1 cellular context compared by ENCODE assay signal in genomic region chr22:31753634-31754471, GRCh38.
TF ChIP-seq lines count a peak whose summit lies in the region.

DEPDC5 (plus strand) TSS chr22:31754019; CDS start chr22:31754922, 903 bp downstream.

TF ChIP-seq in HepG2, 621 proteins besides CTCF, POLR2A, EP300 and RAD21 (continued from another document and continues in another):
- TF ChIP-seq, protein P1, sequence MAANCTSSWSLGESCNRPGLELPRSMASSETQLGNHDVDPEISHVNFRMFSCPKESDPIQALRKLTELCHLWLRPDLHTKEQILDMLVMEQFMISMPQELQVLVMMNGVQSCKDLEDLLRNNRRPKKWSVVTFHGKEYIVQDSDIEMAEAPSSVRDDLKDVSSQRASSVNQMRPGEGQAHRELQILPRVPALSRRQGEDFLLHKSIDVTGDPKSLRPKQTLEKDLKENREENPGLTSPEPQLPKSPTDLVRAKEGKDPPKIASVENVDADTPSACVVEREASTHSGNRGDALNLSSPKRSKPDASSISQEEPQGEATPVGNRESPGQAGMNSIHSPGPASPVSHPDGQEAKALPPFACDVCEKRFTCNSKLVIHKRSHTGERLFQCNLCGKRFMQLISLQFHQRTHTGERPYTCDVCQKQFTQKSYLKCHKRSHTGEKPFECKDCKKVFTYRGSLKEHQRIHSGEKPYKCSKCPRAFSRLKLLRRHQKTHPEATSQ (CRISPR knock-in tag; IDR thresholded peaks at IDR 0.05; ENCODE audit: borderline replicate concordance): no peak; the same call in 1 of the 2 replicates
- TF ChIP-seq, protein P2, sequence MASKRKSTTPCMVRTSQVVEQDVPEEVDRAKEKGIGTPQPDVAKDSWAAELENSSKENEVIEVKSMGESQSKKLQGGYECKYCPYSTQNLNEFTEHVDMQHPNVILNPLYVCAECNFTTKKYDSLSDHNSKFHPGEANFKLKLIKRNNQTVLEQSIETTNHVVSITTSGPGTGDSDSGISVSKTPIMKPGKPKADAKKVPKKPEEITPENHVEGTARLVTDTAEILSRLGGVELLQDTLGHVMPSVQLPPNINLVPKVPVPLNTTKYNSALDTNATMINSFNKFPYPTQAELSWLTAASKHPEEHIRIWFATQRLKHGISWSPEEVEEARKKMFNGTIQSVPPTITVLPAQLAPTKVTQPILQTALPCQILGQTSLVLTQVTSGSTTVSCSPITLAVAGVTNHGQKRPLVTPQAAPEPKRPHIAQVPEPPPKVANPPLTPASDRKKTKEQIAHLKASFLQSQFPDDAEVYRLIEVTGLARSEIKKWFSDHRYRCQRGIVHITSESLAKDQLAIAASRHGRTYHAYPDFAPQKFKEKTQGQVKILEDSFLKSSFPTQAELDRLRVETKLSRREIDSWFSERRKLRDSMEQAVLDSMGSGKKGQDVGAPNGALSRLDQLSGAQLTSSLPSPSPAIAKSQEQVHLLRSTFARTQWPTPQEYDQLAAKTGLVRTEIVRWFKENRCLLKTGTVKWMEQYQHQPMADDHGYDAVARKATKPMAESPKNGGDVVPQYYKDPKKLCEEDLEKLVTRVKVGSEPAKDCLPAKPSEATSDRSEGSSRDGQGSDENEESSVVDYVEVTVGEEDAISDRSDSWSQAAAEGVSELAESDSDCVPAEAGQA (IDR thresholded peaks at IDR 0.05; ENCODE audit: low read depth): no peak
- TF ChIP-seq, protein P2 (CRISPR knock-in tag; IDR thresholded peaks at IDR 0.05; ENCODE audit: borderline replicate concordance): no peak
- TF ChIP-seq FOXK1 (CRISPR knock-in tag; IDR thresholded peaks at IDR 0.05; ENCODE audit: borderline replicate concordance, low read depth) (no peak), TBP (CRISPR knock-in tag; IDR thresholded peaks at IDR 0.05) (no peak), ESRRA (CRISPR knock-in tag; IDR thresholded peaks at IDR 0.05; ENCODE audit: low read depth) (peak; percentile 63; the same call in 1 of the 2 replicates), GTF2F1 (IDR thresholded peaks at IDR 0.05; ENCODE audit: low read length) (0 out of 2 replicates have a peak, but pooled peaks have one; percentile 68), MTERF4 (CRISPR knock-in tag; IDR thresholded peaks at IDR 0.05) (no peak; the same call in none of the 2 replicates), ZBTB7B (CRISPR knock-in tag; IDR thresholded peaks at IDR 0.05) (no peak), MBD4 (IDR thresholded peaks at IDR 0.05; ENCODE audit: borderline replicate concordance, low read length) (no peak), PAF1 (CRISPR knock-in tag; IDR thresholded peaks at IDR 0.05) (no peak), KLF12 (CRISPR knock-in tag; IDR thresholded peaks at IDR 0.05; ENCODE audit: borderline replicate concordance) (peak; percentile 86; the same call in 1 of the 2 replicates), SOX13 (IDR thresholded peaks at IDR 0.05) (no peak), SOX13 (CRISPR knock-in tag; conservative IDR thresholded peaks at IDR 0.05 in 1 of 2, IDR thresholded peaks at IDR 0.05 in 1 of 2) (peak in 1 of 2 experiments; percentile 24; a peak in 1 of 4 replicates), EEA1 (CRISPR knock-in tag; IDR thresholded peaks at IDR 0.05; ENCODE audit: borderline replicate concordance) (peak; percentile 52; the same call in 1 of the 2 replicates), REXO4 (CRISPR knock-in tag; IDR thresholded peaks at IDR 0.05; ENCODE audit: borderline replicate concordance) (no peak), MTA1 (CRISPR knock-in tag; IDR thresholded peaks at IDR 0.05; ENCODE audit: borderline replicate concordance) (no peak), TBX3 (IDR thresholded peaks at IDR 0.05; ENCODE audit: borderline replicate concordance) (no peak), NFRKB (IDR thresholded peaks at IDR 0.05) (no peak), ZFP82 (CRISPR knock-in tag; IDR thresholded peaks at IDR 0.05; ENCODE audit: borderline replicate concordance) (peak; percentile 90; the same call in 1 of the 2 replicates), ZNF546 (CRISPR knock-in tag; conservative IDR thresholded peaks at IDR 0.05) (no peak; the same call in 1 of the 2 replicates), ZNF138 (CRISPR knock-in tag; IDR thresholded peaks at IDR 0.05; ENCODE audit: low read depth) (no peak), ZNF782 (CRISPR knock-in tag; IDR thresholded peaks at IDR 0.05; ENCODE audit: borderline replicate concordance) (no peak; the same call in 1 of the 2 replicates), STAG1 (CRISPR knock-in tag; IDR thresholded peaks at IDR 0.05) (no peak), SAP130 (CRISPR knock-in tag; IDR thresholded peaks at IDR 0.05; ENCODE audit: low read depth) (peak; percentile 94), ZNF24 (IDR thresholded peaks at IDR 0.05) (no peak), SP5 (CRISPR knock-in tag; IDR thresholded peaks at IDR 0.05; ENCODE audit: borderline replicate concordance, low read depth) (peak; percentile 93), ZNF563 (CRISPR knock-in tag; IDR thresholded peaks at IDR 0.05) (no peak), TP53 (CRISPR knock-in tag; conservative IDR thresholded peaks at IDR 0.05) (no peak), PAWR (CRISPR knock-in tag; IDR thresholded peaks at IDR 0.05; ENCODE audit: borderline replicate concordance) (no peak), FLYWCH1 (CRISPR knock-in tag; IDR thresholded peaks at IDR 0.05) (no peak), CBX5 (CRISPR knock-in tag; IDR thresholded peaks at IDR 0.05; ENCODE audit: borderline replicate concordance) (no peak), ZNF709 (CRISPR knock-in tag; IDR thresholded peaks at IDR 0.05) (peak; percentile 93; the same call in 1 of the 2 replicates), IKZF4 (CRISPR knock-in tag; IDR thresholded peaks at IDR 0.05; ENCODE audit: borderline replicate concordance, low read depth, not compliant biosample characterization) (peak; percentile 40), NKX3-1 (CRISPR knock-in tag; IDR thresholded peaks at IDR 0.05) (peak; percentile 69; the same call in 1 of the 2 replicates), ZFP36 (IDR thresholded peaks at IDR 0.05; ENCODE audit: borderline replicate concordance, low read depth, low read length, partially characterized antibody) (peak; percentile 75)
- TF ChIP-seq, protein P3, sequence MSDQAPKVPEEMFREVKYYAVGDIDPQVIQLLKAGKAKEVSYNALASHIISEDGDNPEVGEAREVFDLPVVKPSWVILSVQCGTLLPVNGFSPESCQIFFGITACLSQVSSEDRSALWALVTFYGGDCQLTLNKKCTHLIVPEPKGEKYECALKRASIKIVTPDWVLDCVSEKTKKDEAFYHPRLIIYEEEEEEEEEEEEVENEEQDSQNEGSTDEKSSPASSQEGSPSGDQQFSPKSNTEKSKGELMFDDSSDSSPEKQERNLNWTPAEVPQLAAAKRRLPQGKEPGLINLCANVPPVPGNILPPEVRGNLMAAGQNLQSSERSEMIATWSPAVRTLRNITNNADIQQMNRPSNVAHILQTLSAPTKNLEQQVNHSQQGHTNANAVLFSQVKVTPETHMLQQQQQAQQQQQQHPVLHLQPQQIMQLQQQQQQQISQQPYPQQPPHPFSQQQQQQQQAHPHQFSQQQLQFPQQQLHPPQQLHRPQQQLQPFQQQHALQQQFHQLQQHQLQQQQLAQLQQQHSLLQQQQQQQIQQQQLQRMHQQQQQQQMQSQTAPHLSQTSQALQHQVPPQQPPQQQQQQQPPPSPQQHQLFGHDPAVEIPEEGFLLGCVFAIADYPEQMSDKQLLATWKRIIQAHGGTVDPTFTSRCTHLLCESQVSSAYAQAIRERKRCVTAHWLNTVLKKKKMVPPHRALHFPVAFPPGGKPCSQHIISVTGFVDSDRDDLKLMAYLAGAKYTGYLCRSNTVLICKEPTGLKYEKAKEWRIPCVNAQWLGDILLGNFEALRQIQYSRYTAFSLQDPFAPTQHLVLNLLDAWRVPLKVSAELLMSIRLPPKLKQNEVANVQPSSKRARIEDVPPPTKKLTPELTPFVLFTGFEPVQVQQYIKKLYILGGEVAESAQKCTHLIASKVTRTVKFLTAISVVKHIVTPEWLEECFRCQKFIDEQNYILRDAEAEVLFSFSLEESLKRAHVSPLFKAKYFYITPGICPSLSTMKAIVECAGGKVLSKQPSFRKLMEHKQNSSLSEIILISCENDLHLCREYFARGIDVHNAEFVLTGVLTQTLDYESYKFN (CRISPR knock-in tag; conservative IDR thresholded peaks at IDR 0.05): peak; percentile 40
- TF ChIP-seq, protein P4, sequence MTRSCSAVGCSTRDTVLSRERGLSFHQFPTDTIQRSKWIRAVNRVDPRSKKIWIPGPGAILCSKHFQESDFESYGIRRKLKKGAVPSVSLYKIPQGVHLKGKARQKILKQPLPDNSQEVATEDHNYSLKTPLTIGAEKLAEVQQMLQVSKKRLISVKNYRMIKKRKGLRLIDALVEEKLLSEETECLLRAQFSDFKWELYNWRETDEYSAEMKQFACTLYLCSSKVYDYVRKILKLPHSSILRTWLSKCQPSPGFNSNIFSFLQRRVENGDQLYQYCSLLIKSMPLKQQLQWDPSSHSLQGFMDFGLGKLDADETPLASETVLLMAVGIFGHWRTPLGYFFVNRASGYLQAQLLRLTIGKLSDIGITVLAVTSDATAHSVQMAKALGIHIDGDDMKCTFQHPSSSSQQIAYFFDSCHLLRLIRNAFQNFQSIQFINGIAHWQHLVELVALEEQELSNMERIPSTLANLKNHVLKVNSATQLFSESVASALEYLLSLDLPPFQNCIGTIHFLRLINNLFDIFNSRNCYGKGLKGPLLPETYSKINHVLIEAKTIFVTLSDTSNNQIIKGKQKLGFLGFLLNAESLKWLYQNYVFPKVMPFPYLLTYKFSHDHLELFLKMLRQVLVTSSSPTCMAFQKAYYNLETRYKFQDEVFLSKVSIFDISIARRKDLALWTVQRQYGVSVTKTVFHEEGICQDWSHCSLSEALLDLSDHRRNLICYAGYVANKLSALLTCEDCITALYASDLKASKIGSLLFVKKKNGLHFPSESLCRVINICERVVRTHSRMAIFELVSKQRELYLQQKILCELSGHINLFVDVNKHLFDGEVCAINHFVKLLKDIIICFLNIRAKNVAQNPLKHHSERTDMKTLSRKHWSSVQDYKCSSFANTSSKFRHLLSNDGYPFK (CRISPR knock-in tag; IDR thresholded peaks at IDR 0.05; ENCODE audit: borderline replicate concordance): no peak
- TF ChIP-seq, protein P5, sequence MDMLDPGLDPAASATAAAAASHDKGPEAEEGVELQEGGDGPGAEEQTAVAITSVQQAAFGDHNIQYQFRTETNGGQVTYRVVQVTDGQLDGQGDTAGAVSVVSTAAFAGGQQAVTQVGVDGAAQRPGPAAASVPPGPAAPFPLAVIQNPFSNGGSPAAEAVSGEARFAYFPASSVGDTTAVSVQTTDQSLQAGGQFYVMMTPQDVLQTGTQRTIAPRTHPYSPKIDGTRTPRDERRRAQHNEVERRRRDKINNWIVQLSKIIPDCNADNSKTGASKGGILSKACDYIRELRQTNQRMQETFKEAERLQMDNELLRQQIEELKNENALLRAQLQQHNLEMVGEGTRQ (IDR thresholded peaks at IDR 0.05; ENCODE audit: low read depth, low read length): no peak
- TF ChIP-seq, protein P5 (CRISPR knock-in tag; IDR thresholded peaks at IDR 0.05; ENCODE audit: borderline replicate concordance): no peak
- TF ChIP-seq, protein P6, sequence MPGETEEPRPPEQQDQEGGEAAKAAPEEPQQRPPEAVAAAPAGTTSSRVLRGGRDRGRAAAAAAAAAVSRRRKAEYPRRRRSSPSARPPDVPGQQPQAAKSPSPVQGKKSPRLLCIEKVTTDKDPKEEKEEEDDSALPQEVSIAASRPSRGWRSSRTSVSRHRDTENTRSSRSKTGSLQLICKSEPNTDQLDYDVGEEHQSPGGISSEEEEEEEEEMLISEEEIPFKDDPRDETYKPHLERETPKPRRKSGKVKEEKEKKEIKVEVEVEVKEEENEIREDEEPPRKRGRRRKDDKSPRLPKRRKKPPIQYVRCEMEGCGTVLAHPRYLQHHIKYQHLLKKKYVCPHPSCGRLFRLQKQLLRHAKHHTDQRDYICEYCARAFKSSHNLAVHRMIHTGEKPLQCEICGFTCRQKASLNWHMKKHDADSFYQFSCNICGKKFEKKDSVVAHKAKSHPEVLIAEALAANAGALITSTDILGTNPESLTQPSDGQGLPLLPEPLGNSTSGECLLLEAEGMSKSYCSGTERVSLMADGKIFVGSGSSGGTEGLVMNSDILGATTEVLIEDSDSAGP (CRISPR knock-in tag; IDR thresholded peaks at IDR 0.05; ENCODE audit: borderline replicate concordance): peak; percentile 98
